In the genomic region with DNA sequence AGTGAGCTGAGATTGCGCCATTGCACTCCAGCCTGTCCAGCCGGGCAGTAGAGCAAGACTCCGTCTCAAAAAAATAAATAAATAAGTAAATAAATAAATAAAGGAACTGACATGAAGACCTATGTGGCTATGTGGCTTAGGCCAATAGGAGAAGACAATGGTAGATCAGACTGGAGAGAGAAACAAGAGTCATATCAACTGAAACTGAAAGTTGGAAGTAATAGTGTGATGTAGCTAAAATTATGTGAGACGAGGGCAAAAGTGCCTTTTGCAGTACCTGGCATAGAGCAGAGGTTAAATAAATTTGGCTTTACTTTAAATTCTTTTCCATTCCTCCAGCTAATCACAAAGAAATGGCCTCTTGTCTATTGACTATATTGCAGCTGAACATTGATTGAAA, we compare ENCODE assay signal across 17 cellular contexts. TPM values are rescaled to one million over a fixed set of nuclear protein-coding genes. Genes with fewer than 3 reads are reported as not detected.
DNase-seq lines count a peak whose midpoint lies in the region; ATAC-seq and TF ChIP-seq lines count a peak whose summit lies in the region.
"Had no signal": no experiment of that assay in that cellular context is flagged by ENCODE, and none has a peak within 500 bp of the region (broad histone marks: within the 10 kb centered on the region; RNA-seq: fewer than 3 reads in every experiment).

No MANE protein-coding gene starts in this region.

- no peak for ATAC-seq in activated CD8-positive, alpha-beta memory T cell treated with anti-CD3 and anti-CD28 coated beads, Interleukin-2, amount 10 ng/mL, durations not matched to agents 7 days and 5 days
- ATAC-seq in stimulated activated effector memory CD8-positive, alpha-beta T cell treated with anti-CD3 and anti-CD28 coated beads, Interleukin-12 subunit alpha, Interleukin-12 subunit beta, amount 100 ng/mL, for 72 hours, result peak; percentile 60
- ATAC-seq: T-cell had no signal

- peaks cover 8% of the 10 kb centered on the region for H3K4me1 Mint-ChIP-seq in activated CD8-positive, alpha-beta memory T cell treated with anti-CD3 and anti-CD28 coated beads, Interleukin-2, amount 10 ng/mL, durations not matched to agents 7 days and 5 days
- H3K4me1 Mint-ChIP-seq in stimulated activated effector memory CD8-positive, alpha-beta T cell treated with anti-CD3 and anti-CD28 coated beads, Interleukin-12 subunit alpha, Interleukin-12 subunit beta, amount 100 ng/mL, for 72 hours, result peaks cover 6% of the 10 kb centered on the region

- peak overlapping the region; percentile 77 for H3K4me2 ChIP-seq in OCI-LY3 (ENCODE audit: low read length)
- H3K4me2 ChIP-seq: hepatocyte had no signal

- no peaks in the 10 kb centered on the region for H4K20me1 ChIP-seq in OCI-LY3 (ENCODE audit: insufficient read depth, low read length)

- peak overlapping the region; percentile 10; the same call in 1 of the 2 replicates for H3K9ac ChIP-seq in OCI-LY3 (ENCODE audit: low read length)

- H3K4me3 ChIP-seq in OCI-LY3 (ENCODE audit: low read length) (peak overlapping the region; percentile 70), fibroblast of villous mesenchyme (ENCODE audit: low read depth, low read length) (no peak overlapping the region)
- H3K4me3 ChIP-seq: esophagus muscularis mucosa, hepatocyte had no signal

- no peak overlapping the region for H3K27ac Mint-ChIP-seq in activated CD8-positive, alpha-beta memory T cell treated with anti-CD3 and anti-CD28 coated beads, Interleukin-2, amount 10 ng/mL, durations not matched to agents 7 days and 5 days
- H3K27ac Mint-ChIP-seq in stimulated activated effector memory CD8-positive, alpha-beta T cell treated with anti-CD3 and anti-CD28 coated beads, Interleukin-12 subunit alpha, Interleukin-12 subunit beta, amount 100 ng/mL, for 72 hours, result no peak overlapping the region
- H3K27ac Mint-ChIP-seq: activated T-helper 1 cell treated with anti-CD3 and anti-CD28 coated beads, Interleukin-12 subunit alpha, Interleukin-12 subunit beta, Interleukin-2, Interleukin-4 antibody, amounts not matched to agents 30 ng/mL and 10 ng/mL and 1 ng/mL, durations not matched to agents 14 hours and 24 hours and 36 hours; nephron progenitor cell; T-cell had no signal

- TF ChIP-seq CTCF in OCI-LY3 (IDR thresholded peaks at IDR 0.05; ENCODE audit: low read depth, low read length), result no peak
- no peak for TF ChIP-seq CTCF in fibroblast of villous mesenchyme (IDR thresholded peaks at IDR 0.05; ENCODE audit: insufficient read depth, low read depth, low read length)

- H3K36me3 ChIP-seq in OCI-LY3 (replicated peaks; ENCODE audit: low read depth, low read length), result no peaks in the 10 kb centered on the region
- H3K36me3 ChIP-seq: esophagus muscularis mucosa had no signal

- no peaks in the 10 kb centered on the region for H3K9me3 Mint-ChIP-seq in activated CD8-positive, alpha-beta memory T cell treated with anti-CD3 and anti-CD28 coated beads, Interleukin-2, amount 10 ng/mL, durations not matched to agents 7 days and 5 days (ENCODE audit: low read depth)
- no peaks in the 10 kb centered on the region for H3K9me3 Mint-ChIP-seq in stimulated activated effector memory CD8-positive, alpha-beta T cell treated with anti-CD3 and anti-CD28 coated beads, Interleukin-12 subunit alpha, Interleukin-12 subunit beta, amount 100 ng/mL, for 72 hours
- H3K9me3 Mint-ChIP-seq: activated T-helper 1 cell treated with anti-CD3 and anti-CD28 coated beads, Interleukin-12 subunit alpha, Interleukin-12 subunit beta, Interleukin-2, Interleukin-4 antibody, amounts not matched to agents 30 ng/mL and 10 ng/mL and 1 ng/mL, durations not matched to agents 14 hours and 24 hours and 36 hours; nephron progenitor cell; T-cell had no signal

- no peaks in the 10 kb centered on the region for H3K9me3 ChIP-seq in OCI-LY3 (ENCODE audit: insufficient read depth, low read length)
- H3K9me3 ChIP-seq: esophagus muscularis mucosa had no signal

- no peaks in the 10 kb centered on the region for H3K36me3 Mint-ChIP-seq in activated CD8-positive, alpha-beta memory T cell treated with anti-CD3 and anti-CD28 coated beads, Interleukin-2, amount 10 ng/mL, durations not matched to agents 7 days and 5 days
- no peaks in the 10 kb centered on the region for H3K36me3 Mint-ChIP-seq in stimulated activated effector memory CD8-positive, alpha-beta T cell treated with anti-CD3 and anti-CD28 coated beads, Interleukin-12 subunit alpha, Interleukin-12 subunit beta, amount 100 ng/mL, for 72 hours
- H3K36me3 Mint-ChIP-seq: T-cell had no signal

- in situ Hi-C loops in G401 (cut with HindIII; ENCODE audit: low sequenced_read_pairs), result no loop called here

- peaks cover 4% of the 10 kb centered on the region for H3K27me3 Mint-ChIP-seq in activated CD8-positive, alpha-beta memory T cell treated with anti-CD3 and anti-CD28 coated beads, Interleukin-2, amount 10 ng/mL, durations not matched to agents 7 days and 5 days

- H3K27me3 ChIP-seq in OCI-LY3 (ENCODE audit: low read depth, low read length), result no peaks in the 10 kb centered on the region; the same call in 1 of the 2 replicates
- H3K27me3 ChIP-seq: hepatocyte had no signal

- H3K27ac ChIP-seq in OCI-LY3 (ENCODE audit: low read length), result no peak overlapping the region
- H3K27ac ChIP-seq: esophagus muscularis mucosa, hepatocyte had no signal

- CTCF ChIA-PET in activated CD8-positive, alpha-beta memory T cell treated with anti-CD3 and anti-CD28 coated beads, Interleukin-2, amount 10 ng/mL, durations not matched to agents 7 days and 5 days (lab: Charles Lee), result no interaction called here

- peak overlapping the region; percentile 7 for H3K4me3 Mint-ChIP-seq in activated CD8-positive, alpha-beta memory T cell treated with anti-CD3 and anti-CD28 coated beads, Interleukin-2, amount 10 ng/mL, durations not matched to agents 7 days and 5 days
- peak overlapping the region; percentile 38 for H3K4me3 Mint-ChIP-seq in stimulated activated effector memory CD8-positive, alpha-beta T cell treated with anti-CD3 and anti-CD28 coated beads, Interleukin-12 subunit alpha, Interleukin-12 subunit beta, amount 100 ng/mL, for 72 hours
- H3K4me3 Mint-ChIP-seq: activated T-helper 1 cell treated with anti-CD3 and anti-CD28 coated beads, Interleukin-12 subunit alpha, Interleukin-12 subunit beta, Interleukin-2, Interleukin-4 antibody, amounts not matched to agents 30 ng/mL and 10 ng/mL and 1 ng/mL, durations not matched to agents 14 hours and 24 hours and 36 hours; nephron progenitor cell; T-cell had no signal

- no peaks in the 10 kb centered on the region for H3K79me2 ChIP-seq in OCI-LY3 (ENCODE audit: low read length)
- H3K79me2 ChIP-seq: hepatocyte had no signal

- peaks cover 9% of the 10 kb centered on the region; the same call in 1 of the 2 replicates for H3K4me1 ChIP-seq in OCI-LY3 (ENCODE audit: low read length)
- H3K4me1 ChIP-seq: esophagus muscularis mucosa had no signal

- no peak for DNase-seq in activated CD8-positive, alpha-beta memory T cell treated with anti-CD3 and anti-CD28 coated beads, Interleukin-2, amount 10 ng/mL, durations not matched to agents 7 days and 5 days
- DNase-seq in activated CD8-positive, alpha-beta memory T cell treated with anti-CD3 and anti-CD28 coated beads for 24 hours, result no peak
- peak; percentile 4 for DNase-seq in fibroblast of villous mesenchyme (ENCODE audit: low read depth)
- DNase-seq in stimulated activated effector memory CD8-positive, alpha-beta T cell treated with anti-CD3 and anti-CD28 coated beads, Interleukin-12 subunit alpha, Interleukin-12 subunit beta, amount 100 ng/mL, for 72 hours (ENCODE audit: low spot score in 2 of 2), result no peak
- no peak for DNase-seq in G401 (ENCODE audit: low spot score)
- DNase-seq in COLO829 (ENCODE audit: low spot score), result no peak
- DNase-seq in iPS-NIHi11 (ENCODE audit: low spot score), result no peak
- DNase-seq: activated CD4-positive, alpha-beta T cell treated with anti-CD3 and anti-CD28 coated beads for 4 hours; NCI-H1105 treated with DMSO at 0.1 percent for 48 hours; nephron progenitor cell; stimulated activated naive CD4-positive, alpha-beta T cell; T-cell had no signal

- peak overlapping the region; percentile 94 for H2AFZ ChIP-seq in OCI-LY3 (ENCODE audit: low read depth, low read length)
- H2AFZ ChIP-seq: hepatocyte had no signal

RNA-seq across cellular contexts. Expression of gene FBP2, which starts 7.3 kb away (rescaled TPM):
- not detected for total RNA-seq in activated CD8-positive, alpha-beta memory T cell treated with anti-CD3 and anti-CD28 coated beads, Interleukin-2, amount 10 ng/mL, durations not matched to agents 7 days and 5 days
- total RNA-seq in fibroblast of villous mesenchyme, result not detected in 2 replicates
- 0.14 TPM in 1 of 2 replicates, not detected in the other for total RNA-seq in G401 (2014; rRNA removed; shearing (Covaris generic))
- total RNA-seq: activated T-helper 1 cell treated with anti-CD3 and anti-CD28 coated beads, Interleukin-12 subunit alpha, Interleukin-12 subunit beta, Interleukin-2, Interleukin-4 antibody, amounts not matched to agents 30 ng/mL and 10 ng/mL and 1 ng/mL, durations not matched to agents 14 hours and 24 hours and 36 hours; esophagus muscularis mucosa; H1; T-cell had no signal

RNA-seq across cellular contexts. Expression of gene PCAT7, which starts 31.4 kb away (rescaled TPM):
- total RNA-seq in activated CD8-positive, alpha-beta memory T cell treated with anti-CD3 and anti-CD28 coated beads, Interleukin-2, amount 10 ng/mL, durations not matched to agents 7 days and 5 days, result not detected
- total RNA-seq in fibroblast of villous mesenchyme, result 0.43 and 0.64 TPM in 2 replicates
- total RNA-seq in G401 (2014; rRNA removed; shearing (Covaris generic)), result 11.6 and 19.3 TPM in 2 replicates
- total RNA-seq: activated T-helper 1 cell treated with anti-CD3 and anti-CD28 coated beads, Interleukin-12 subunit alpha, Interleukin-12 subunit beta, Interleukin-2, Interleukin-4 antibody, amounts not matched to agents 30 ng/mL and 10 ng/mL and 1 ng/mL, durations not matched to agents 14 hours and 24 hours and 36 hours; esophagus muscularis mucosa; T-cell had no signal

RNA-seq across cellular contexts. Expression of gene FBP1, which starts 53.0 kb away (rescaled TPM):
- under 1 TPM; 0.26 to 0.30 TPM for total RNA-seq in activated CD8-positive, alpha-beta memory T cell treated with anti-CD3 and anti-CD28 coated beads, Interleukin-2, amount 10 ng/mL, durations not matched to agents 7 days and 5 days
- total RNA-seq in fibroblast of villous mesenchyme, result not detected in 2 replicates
- total RNA-seq in G401 (2014; rRNA removed; shearing (Covaris generic)), result 0.49 and 1.3 TPM in 2 replicates
- total RNA-seq: activated T-helper 1 cell treated with anti-CD3 and anti-CD28 coated beads, Interleukin-12 subunit alpha, Interleukin-12 subunit beta, Interleukin-2, Interleukin-4 antibody, amounts not matched to agents 30 ng/mL and 10 ng/mL and 1 ng/mL, durations not matched to agents 14 hours and 24 hours and 36 hours had no signal
